ENCODE assay signal across 35 cellular contexts in the genomic region with DNA sequence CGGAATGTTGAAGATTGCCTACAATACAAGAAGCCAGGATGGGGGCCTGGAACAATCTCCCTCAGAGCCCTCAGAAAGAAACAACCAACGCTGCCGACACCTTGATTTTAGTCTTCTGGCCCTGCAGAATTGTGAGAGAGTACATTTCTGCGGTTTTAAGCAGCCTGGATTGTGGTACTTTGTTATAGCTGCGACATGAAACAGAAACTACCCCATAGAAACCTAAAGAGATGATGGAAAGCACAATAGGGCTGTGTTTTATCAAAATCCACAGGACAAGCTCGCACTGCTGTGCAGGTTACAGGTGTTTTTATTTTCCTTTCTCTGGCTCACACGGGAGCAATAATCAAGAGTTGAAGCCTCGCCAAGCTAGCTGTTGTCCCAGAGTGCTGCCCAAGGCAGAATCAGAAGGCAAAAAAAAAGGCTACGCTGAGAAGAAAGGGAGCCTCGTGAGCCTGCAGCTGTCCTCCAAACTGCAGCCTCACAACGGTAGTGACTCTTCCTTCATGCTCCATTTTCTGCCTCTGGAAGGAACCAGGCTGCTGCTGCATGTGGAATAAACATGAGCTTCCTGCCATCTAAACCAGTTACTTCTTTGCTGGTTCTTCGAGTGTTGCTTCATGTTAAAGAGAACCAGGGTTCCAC.
"Had no signal": no experiment of that assay in that cellular context is flagged by ENCODE, and none has a peak within 500 bp of the region (broad histone marks: within the 10 kb centered on the region; RNA-seq: fewer than 3 reads in every experiment).

No MANE protein-coding gene starts in this region.

- H3K27ac ChIP-seq: brain microvascular endothelial cell, VCaP had no signal

- H3K4me3 ChIP-seq: K562 had no signal

- ATAC-seq: activated CD8-positive, alpha-beta memory T cell treated with anti-CD3 and anti-CD28 coated beads, Interleukin-2, amount 10 ng/mL, durations not matched to agents 7 days and 5 days; activated T-cell treated with anti-CD3 and anti-CD28 coated beads, Interleukin-2, amount 50 U/mL, for 72 hours; activated T-helper 17 cell treated with anti-CD3 and anti-CD28 coated beads, Interleukin-2, amount 50 U/mL, for 72 hours; K562 had no signal

- H3K36me3 ChIP-seq: brain microvascular endothelial cell had no signal

- H3K27me3 ChIP-seq: brain microvascular endothelial cell had no signal

- DNase-seq: activated B cell treated with CpG ODN at 0.5 μM for 24 hours; activated CD4-positive, alpha-beta memory T cell treated with anti-CD3 and anti-CD28 coated beads for 36 hours; activated CD4-positive, alpha-beta T cell treated with anti-CD3 and anti-CD28 coated beads for 4 hours; activated CD4-positive, alpha-beta T cell treated with anti-CD3 and anti-CD28 coated beads, Interleukin-2, amount 50 U/mL, for 1 hour; activated CD4-positive, CD25-positive, alpha-beta regulatory T cell treated with anti-CD3 and anti-CD28 coated beads, Interleukin-2, amount 50 U/mL, for 72 hours; activated CD8-positive, alpha-beta memory T cell treated with anti-CD3 and anti-CD28 coated beads, Interleukin-2, amount 10 ng/mL, durations not matched to agents 7 days and 5 days; activated CD8-positive, alpha-beta memory T cell treated with anti-CD3 and anti-CD28 coated beads, Interleukin-2, amount 50 U/mL, for 48 hours; activated effector memory CD4-positive, alpha-beta T cell treated with anti-CD3 and anti-CD28 coated beads, Interleukin-2, amount 50 U/mL, for 16 hours; activated naive CD4-positive, alpha-beta T cell; activated naive CD4-positive, alpha-beta T cell treated with anti-CD3 and anti-CD28 coated beads, Interleukin-2, amount 50 U/mL, for 16 hours; activated naive CD8-positive, alpha-beta T cell treated with anti-CD3 and anti-CD28 coated beads for 36 hours; activated T-cell treated with anti-CD3 and anti-CD28 coated beads, Interleukin-2, amount 50 U/mL, for 72 hours; amniotic stem cell; aorta; brain microvascular endothelial cell; central memory CD4-positive, alpha-beta T cell; Kasumi-1; NCI-H1105; NCI-H1417 treated with DMSO at 0.1 percent for 48 hours; NCI-H187 treated with DMSO at 0.1 percent for 48 hours; NCI-H2081 treated with DMSO at 0.1 percent for 48 hours; NCI-H226; NCI-H446 treated with DMSO at 0.1 percent for 48 hours; NCI-H524; NCI-H69; NCI-H82; OCI-M1; SIG-M5; SW 1271; T-helper 1 cell; T-helper 2 cell; T-helper 9 cell had no signal
